16 cellular contexts compared by ENCODE assay signal in genomic region chr7:46886669-46887374, GRCh38.
"Had no signal": no experiment of that assay in that cellular context is flagged by ENCODE, and none has a peak within 500 bp of the region (broad histone marks: within the 10 kb centered on the region; RNA-seq: fewer than 3 reads in every experiment).

No MANE protein-coding gene starts in this region.

- H3K4me3 ChIP-seq: hepatocyte, right atrium auricular region, thyroid gland, upper lobe of left lung, uterus had no signal

- H3K27me3 ChIP-seq: foreskin keratinocyte, hepatocyte, neutrophil, right atrium auricular region, thyroid gland, upper lobe of left lung, uterus had no signal

- H3K27me3 Mint-ChIP-seq: dendritic cell treated with granulocyte-macrophage colony-stimulating factor and Interleukin-4, amounts not matched to agents 40 ng/mL and 50 ng/mL, for 4 days; effector memory CD8-positive, alpha-beta T cell; naive thymus-derived CD8-positive, alpha-beta T cell had no signal

- H3K4me1 ChIP-seq: right atrium auricular region, thyroid gland, upper lobe of left lung, uterus had no signal

- H3K9me3 ChIP-seq: neutrophil, thyroid gland had no signal

- H3K27ac Mint-ChIP-seq: dendritic cell treated with granulocyte-macrophage colony-stimulating factor and Interleukin-4, amounts not matched to agents 40 ng/mL and 50 ng/mL, for 4 days; effector memory CD8-positive, alpha-beta T cell; naive thymus-derived CD8-positive, alpha-beta T cell had no signal

- ATAC-seq: effector memory CD8-positive, alpha-beta T cell; foreskin keratinocyte; left colon; naive thymus-derived CD8-positive, alpha-beta T cell had no signal

- H3K36me3 ChIP-seq: neutrophil, right atrium auricular region, thyroid gland, upper lobe of left lung, uterus had no signal

- H3K4me1 Mint-ChIP-seq: naive thymus-derived CD8-positive, alpha-beta T cell had no signal

- H3K4me3 Mint-ChIP-seq: dendritic cell treated with granulocyte-macrophage colony-stimulating factor and Interleukin-4, amounts not matched to agents 40 ng/mL and 50 ng/mL, for 4 days; effector memory CD8-positive, alpha-beta T cell; naive thymus-derived CD8-positive, alpha-beta T cell had no signal

- H3K27ac ChIP-seq: foreskin keratinocyte, hepatocyte, neutrophil, right atrium auricular region, thyroid gland, upper lobe of left lung, uterus had no signal

- DNase-seq: effector memory CD8-positive, alpha-beta T cell; foreskin keratinocyte; left colon; mammary epithelial cell; naive thymus-derived CD8-positive, alpha-beta T cell; posterior cingulate gyrus; small intestine; stimulated activated CD4-positive, alpha-beta T cell treated with anti-CD3 and anti-CD28 coated beads, Interleukin-12 subunit alpha, Interleukin-12 subunit beta, amount 100 ng/mL, for 4 hours; stimulated activated naive CD4-positive, alpha-beta T cell treated with Interleukin-2 at 50 U/mL for 16 hours; thyroid gland; upper lobe of left lung; uterus had no signal

- H3K36me3 Mint-ChIP-seq: naive thymus-derived CD8-positive, alpha-beta T cell had no signal
